Comparison of ENCODE assay signal across 8 cellular contexts in the genomic region with DNA sequence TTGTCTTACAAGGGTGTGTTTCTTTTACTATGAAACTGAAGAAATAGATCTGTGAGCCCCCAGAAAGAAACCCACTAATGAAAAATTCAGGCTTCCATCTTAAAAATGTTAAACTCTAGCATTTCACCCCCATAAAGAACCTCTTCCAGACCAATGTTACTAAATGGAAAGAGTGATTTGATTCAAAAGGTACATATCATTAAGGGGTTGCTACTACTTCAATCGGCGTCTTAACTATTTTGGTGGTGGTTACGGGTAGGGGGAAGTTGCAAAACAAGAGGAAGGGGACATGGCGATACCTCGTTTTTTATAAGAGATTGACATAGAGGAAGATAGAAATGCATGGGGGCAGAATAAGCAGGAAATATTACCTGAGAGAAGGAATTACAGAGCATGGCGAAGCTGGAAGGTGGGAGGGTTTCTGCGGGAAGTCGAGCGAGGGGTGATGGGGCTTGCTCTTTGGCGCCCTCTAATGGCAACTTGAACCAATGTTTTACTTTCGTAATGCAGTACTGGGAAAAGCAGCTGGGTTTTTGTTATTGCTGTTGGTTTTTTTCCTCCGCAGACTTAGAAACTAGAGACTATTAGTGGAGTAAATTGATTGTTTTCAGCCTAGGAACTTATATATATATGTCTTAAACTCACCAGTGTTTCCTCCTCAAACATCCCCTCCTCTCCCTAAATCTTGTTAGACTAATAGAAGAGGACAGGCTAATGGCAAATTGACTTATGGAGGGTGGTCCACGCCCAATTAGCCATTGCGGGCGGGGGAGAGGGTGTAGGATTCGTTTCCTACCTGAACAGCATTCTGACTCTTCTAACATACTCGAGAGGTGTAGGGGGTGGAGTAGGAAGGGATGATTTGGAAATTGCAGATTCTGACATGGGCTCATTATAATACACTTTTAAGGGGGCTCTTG. TPM values are rescaled to one million over a fixed set of nuclear protein-coding genes. Genes with fewer than 3 reads are reported as not detected.
DNase-seq lines count a peak whose midpoint lies in the region; ATAC-seq and TF ChIP-seq lines count a peak whose summit lies in the region.

No MANE protein-coding gene starts in this region.

- peak overlapping the region; percentile 26 for H3K4me3 Mint-ChIP-seq in stimulated activated naive CD8-positive, alpha-beta T cell treated with anti-CD3 and anti-CD28 coated beads, Interleukin-15, Interleukin-2, amounts not matched to agents 100 ng/mL and 50 ng/mL, for 24 hours

- H3K4me1 ChIP-seq in liver (ENCODE audit: control insufficient read depth in 4 of 4, insufficient read depth in 4 of 4, low read length in 3 of 4): peaks cover 10 to 29% (median 22%) of the 10 kb centered on the region in 4 donors

- peak; percentile 67 for TF ChIP-seq CTCF in coronary artery (IDR thresholded peaks at IDR 0.05)
- TF ChIP-seq CTCF in liver (IDR thresholded peaks at IDR 0.05; ENCODE audit: low read depth, low read length, missing input control): peak; percentile 76

- H3K36me3 Mint-ChIP-seq in stimulated activated naive CD8-positive, alpha-beta T cell treated with anti-CD3 and anti-CD28 coated beads, Interleukin-15, Interleukin-2, amounts not matched to agents 100 ng/mL and 50 ng/mL, for 24 hours (ENCODE audit: low read depth): peaks cover 4% of the 10 kb centered on the region

- 9% methylated on average over 17 of the region's 17 CpGs for WGBS in liver

- H3K36me3 ChIP-seq in liver (ENCODE audit: control insufficient read depth in 4 of 4, insufficient read depth in 3 of 4, low read depth in 1 of 4, low read length in 3 of 4): no peaks in the 10 kb centered on the region

- peak; percentile 83 for DNase-seq in AG08396 (ENCODE audit: low spot score)
- peak; percentile 96 for DNase-seq in NCI-H1105 treated with DMSO at 0.1 percent for 48 hours (lab: John Stamatoyannopoulos, UW)
- peak; percentile 72 for DNase-seq in SKM-1 treated with dmso at 0.1 percent for 144 hours (lab: John Stamatoyannopoulos, UW; ENCODE audit: unreplicated experiment)
- DNase-seq in coronary artery (ENCODE audit: low spot score): no peak

- peaks cover 6 to 52% (median 20%) of the 10 kb centered on the region in 4 donors for H3K27me3 ChIP-seq in liver (ENCODE audit: control insufficient read depth in 4 of 4, insufficient read depth in 4 of 4, low read length in 3 of 4)

- H3K4me1 Mint-ChIP-seq in stimulated activated naive CD8-positive, alpha-beta T cell treated with anti-CD3 and anti-CD28 coated beads, Interleukin-15, Interleukin-2, amounts not matched to agents 100 ng/mL and 50 ng/mL, for 24 hours (ENCODE audit: low read depth): peaks cover 18% of the 10 kb centered on the region

- ATAC-seq in GM18498 (IDR thresholded peaks at IDR 0.05; ENCODE audit: unreplicated experiment) (peak; percentile 73), HG02938 (IDR thresholded peaks at IDR 0.05; ENCODE audit: unreplicated experiment) (peak; percentile 68)

- no peaks in the 10 kb centered on the region for H3K9me3 ChIP-seq in liver (ENCODE audit: control insufficient read depth in 4 of 4, low read length in 3 of 4)

- H3K27me3 Mint-ChIP-seq in stimulated activated naive CD8-positive, alpha-beta T cell treated with anti-CD3 and anti-CD28 coated beads, Interleukin-15, Interleukin-2, amounts not matched to agents 100 ng/mL and 50 ng/mL, for 24 hours: peaks cover 94% of the 10 kb centered on the region

- H3K4me3 ChIP-seq in coronary artery (peak overlapping the region; percentile 54), liver (ENCODE audit: low read depth in 1 of 3, low read length in 3 of 3) (peak overlapping the region in 1 of 3 donors; percentile 12)

- peak; percentile 74 to 76 for TF ChIP-seq RAD21 in liver (IDR thresholded peaks at IDR 0.05)

- no peak overlapping the region for H3K9ac ChIP-seq in liver (ENCODE audit: low read depth in 1 of 2, low read length in 2 of 2)

- no peak overlapping the region for H3K27ac ChIP-seq in coronary artery
- H3K27ac ChIP-seq in liver (ENCODE audit: low read depth in 1 of 2, low read length in 2 of 2): no peak overlapping the region

- peaks cover 3% of the 10 kb centered on the region for H3K9me3 Mint-ChIP-seq in stimulated activated naive CD8-positive, alpha-beta T cell treated with anti-CD3 and anti-CD28 coated beads, Interleukin-15, Interleukin-2, amounts not matched to agents 100 ng/mL and 50 ng/mL, for 24 hours

- H3K27ac Mint-ChIP-seq in stimulated activated naive CD8-positive, alpha-beta T cell treated with anti-CD3 and anti-CD28 coated beads, Interleukin-15, Interleukin-2, amounts not matched to agents 100 ng/mL and 50 ng/mL, for 24 hours: no peak overlapping the region

TF ChIP-seq in liver, 16 proteins besides CTCF, POLR2A, EP300 and RAD21:
- no peak for TF ChIP-seq ZBTB33 (IDR thresholded peaks at IDR 0.05)
- TF ChIP-seq REST (IDR thresholded peaks at IDR 0.05): no peak
- TF ChIP-seq FOXA1 (IDR thresholded peaks at IDR 0.05): no peak
- TF ChIP-seq TAF1 (conservative IDR thresholded peaks at IDR 0.05): no peak
- no peak for TF ChIP-seq EGR1 (IDR thresholded peaks at IDR 0.05; ENCODE audit: low read depth in 2 of 2)
- TF ChIP-seq RXRA (IDR thresholded peaks at IDR 0.05): no peak
- no peak for TF ChIP-seq SP1 (IDR thresholded peaks at IDR 0.05)
- TF ChIP-seq JUND (IDR thresholded peaks at IDR 0.05): no peak

RNA-seq across cellular contexts. Expression of gene SOX2, which starts 11.3 kb away (rescaled TPM):
- not detected for total RNA-seq in liver
- polyA plus RNA-seq in liver: under 1 TPM in 1 of 2 donors, not detected in 1; 0.02 TPM
